Comparison of ENCODE assay signal across 32 cellular contexts in genomic region chr7:30076411-30076810, GRCh38.
"Had no signal": no experiment of that assay in that cellular context is flagged by ENCODE, and none has a peak within 500 bp of the region (broad histone marks: within the 10 kb centered on the region; RNA-seq: fewer than 3 reads in every experiment).

No MANE protein-coding gene starts in this region.

- ATAC-seq: activated CD8-positive, alpha-beta T cell treated with anti-CD3 and anti-CD28 coated beads for 36 hours; activated naive CD4-positive, alpha-beta T cell treated with anti-CD3 and anti-CD28 coated beads, Interleukin-2, amount 50 U/mL, for 72 hours; activated T-cell treated with anti-CD3 and anti-CD28 coated beads, Interleukin-2, amount 50 U/mL, for 4 hours; activated T-cell treated with anti-CD3 and anti-CD28 coated beads, Interleukin-2, amount 50 U/mL, for 72 hours; activated T-helper 17 cell treated with anti-CD3 and anti-CD28 coated beads, Interleukin-2, amount 50 U/mL, for 72 hours; body of pancreas had no signal

- H3K9me3 ChIP-seq: adrenal gland, body of pancreas, breast epithelium had no signal

- DNase-seq: activated B cell treated with CpG ODN at 0.5 μM for 24 hours; activated CD4-positive, alpha-beta memory T cell treated with anti-CD3 and anti-CD28 coated beads for 36 hours; activated CD4-positive, alpha-beta T cell treated with anti-CD3 and anti-CD28 coated beads for 4 hours; activated CD4-positive, alpha-beta T cell treated with anti-CD3 and anti-CD28 coated beads, Interleukin-2, amount 10 ng/mL, durations not matched to agents 24 days and 14 days; activated CD4-positive, alpha-beta T cell treated with anti-CD3 and anti-CD28 coated beads, Interleukin-2, amount 50 U/mL, for 1 hour; activated CD4-positive, alpha-beta T cell treated with anti-CD3 and anti-CD28 coated beads, Interleukin-2, amount 50 U/mL, for 4 hours; activated CD4-positive, CD25-positive, alpha-beta regulatory T cell treated with anti-CD3 and anti-CD28 coated beads, Interleukin-2, amount 50 U/mL, for 72 hours; activated CD8-positive, alpha-beta memory T cell treated with anti-CD3 and anti-CD28 coated beads, Interleukin-2, amount 50 U/mL, for 4 hours; activated CD8-positive, alpha-beta T cell treated with anti-CD3 and anti-CD28 coated beads for 36 hours; activated effector memory CD4-positive, alpha-beta T cell treated with anti-CD3 and anti-CD28 coated beads, Interleukin-2, amount 50 U/mL, for 16 hours; activated gamma-delta T cell treated with Interleukin-2 at 50 U/mL for 16 hours; activated naive CD4-positive, alpha-beta T cell; activated naive CD4-positive, alpha-beta T cell treated with anti-CD3 and anti-CD28 coated beads for 36 hours; activated naive CD4-positive, alpha-beta T cell treated with anti-CD3 and anti-CD28 coated beads, Interleukin-2, amount 50 U/mL, for 16 hours; activated naive CD8-positive, alpha-beta T cell treated with anti-CD3 and anti-CD28 coated beads for 36 hours; activated T-cell treated with anti-CD3 and anti-CD28 coated beads for 4 hours; activated T-cell treated with anti-CD3 and anti-CD28 coated beads, Interleukin-2, amount 50 U/mL, for 1 hour; activated T-cell treated with anti-CD3 and anti-CD28 coated beads, Interleukin-2, amount 50 U/mL, for 4 hours; activated T-cell treated with anti-CD3 and anti-CD28 coated beads, Interleukin-2, amount 50 U/mL, for 72 hours; adrenal gland; amniotic stem cell; aorta; body of pancreas; brain microvascular endothelial cell; central memory CD4-positive, alpha-beta T cell; T-helper 2 cell; T-helper 9 cell had no signal

- H3K4me3 ChIP-seq: adrenal gland, body of pancreas, breast epithelium had no signal

- H3K27ac ChIP-seq: adrenal gland, body of pancreas, brain microvascular endothelial cell, breast epithelium, VCaP had no signal

- H3K4me1 ChIP-seq: adrenal gland, breast epithelium had no signal

- H3K36me3 ChIP-seq: adrenal gland, breast epithelium had no signal

- H3K27me3 ChIP-seq: adrenal gland, body of pancreas, brain microvascular endothelial cell, breast epithelium had no signal

- FAIRE-seq: astrocyte had no signal
